Comparison of ENCODE assay signal across 9 cellular contexts in genomic region chr20:57620274-57620990, GRCh38. TPM values are rescaled to one million over a fixed set of nuclear protein-coding genes. Genes with fewer than 3 reads are reported as not detected.
A peak's percentile ranks its signal among the peaks of the same experiment; 100 is the strongest.
DNase-seq lines count a peak whose midpoint lies in the region; ATAC-seq and TF ChIP-seq lines count a peak whose summit lies in the region.
"Had no signal": no experiment of that assay in that cellular context is flagged by ENCODE, and none has a peak within 500 bp of the region (broad histone marks: within the 10 kb centered on the region; RNA-seq: fewer than 3 reads in every experiment).

Gene ZBP1 (minus strand): TSS chr20:57620426. CDS start chr20:57620295, 131 bp downstream.

- no peak within 1 kb of the TSS for H3K27ac ChIP-seq in thoracic aorta
- H3K27ac ChIP-seq in WERI-Rb-1: no peak within 1 kb of the TSS

- no peaks in the 10 kb centered on the region for H3K36me3 ChIP-seq in thoracic aorta
- H3K36me3 ChIP-seq in WERI-Rb-1: no peaks in the 10 kb centered on the region

- H3K27me3 ChIP-seq in thoracic aorta (replicated peaks; ENCODE audit: insufficient read depth) (no peaks in the 10 kb centered on the region), WERI-Rb-1 (ENCODE audit: insufficient read depth, low read depth, severe bottlenecking) (no peaks in the 10 kb centered on the region)

- TF ChIP-seq CTCF in thoracic aorta (IDR thresholded peaks at IDR 0.05): no peak
- TF ChIP-seq CTCF in WERI-Rb-1 (IDR thresholded peaks at IDR 0.05; ENCODE audit: low read depth, low read length): no peak

- peak in 2 of 3 experiments; percentile 16 to 48 for DNase-seq in NCI-H1417 (lab: John Stamatoyannopoulos, UW)
- DNase-seq in NCI-H1417 treated with DMSO at 0.1 percent for 48 hours (lab: John Stamatoyannopoulos, UW): no peak
- DNase-seq in OCI-M1 (lab: John Stamatoyannopoulos, UW): peak; percentile 14
- DNase-seq in effector CD4-positive, alpha-beta T cell: peak; percentile 23
- no peak for DNase-seq in thoracic aorta (ENCODE audit: low spot score)
- no peak for DNase-seq in WERI-Rb-1

- H3K4me3 ChIP-seq in thoracic aorta (peak within 1 kb of the TSS; percentile 51), WERI-Rb-1 (ENCODE audit: low read depth, low read length) (no peak within 1 kb of the TSS)
- H3K4me3 ChIP-seq: A549 had no signal

- ATAC-seq in HG02678 (IDR thresholded peaks at IDR 0.05; ENCODE audit: unreplicated experiment) (peak; percentile 68), thoracic aorta (ENCODE audit: insufficient number of reproducible peaks, low FRiP score, low read depth) (no peak), SK-N-SH treated with all-trans-retinoic acid at 6 μM for 48 hours (no peak)
- ATAC-seq: A549 had no signal

- no peaks in the 10 kb centered on the region for H3K9me3 ChIP-seq in thoracic aorta
- no peaks in the 10 kb centered on the region for H3K9me3 ChIP-seq in WERI-Rb-1 (ENCODE audit: severe bottlenecking)

- H3K4me1 ChIP-seq in thoracic aorta (ENCODE audit: control insufficient read depth in 1 of 2, low read depth in 2 of 2): no peaks in the 10 kb centered on the region

TF ChIP-seq in SK-N-SH treated with all-trans-retinoic acid at 6 μM for 48 hours, 23 proteins besides CTCF, POLR2A, EP300 and RAD21:
- TF ChIP-seq TSHZ2 (CRISPR knock-in tag; IDR thresholded peaks at IDR 0.05) (no peak), ARNTL (CRISPR knock-in tag; IDR thresholded peaks at IDR 0.05; ENCODE audit: borderline replicate concordance, low read depth) (no peak), BACH2 (CRISPR knock-in tag; IDR thresholded peaks at IDR 0.05; ENCODE audit: borderline replicate concordance) (no peak), RARB (CRISPR knock-in tag; IDR thresholded peaks at IDR 0.05) (no peak), POU6F1 (CRISPR knock-in tag; IDR thresholded peaks at IDR 0.05; ENCODE audit: borderline replicate concordance, low read depth) (no peak), PPARA (CRISPR knock-in tag; IDR thresholded peaks at IDR 0.05; ENCODE audit: borderline replicate concordance) (no peak), PATZ1 (CRISPR knock-in tag; IDR thresholded peaks at IDR 0.05; ENCODE audit: borderline replicate concordance) (no peak), CREB5 (CRISPR knock-in tag; IDR thresholded peaks at IDR 0.05; ENCODE audit: low read depth) (no peak), ZNF8 (CRISPR knock-in tag; IDR thresholded peaks at IDR 0.05) (no peak), CSDC2 (CRISPR knock-in tag; IDR thresholded peaks at IDR 0.05) (no peak), TOX (CRISPR knock-in tag; IDR thresholded peaks at IDR 0.05; ENCODE audit: borderline replicate concordance) (no peak), ZNF565 (CRISPR knock-in tag; conservative IDR thresholded peaks at IDR 0.05; ENCODE audit: low read depth) (no peak)
TF ChIP-seq in SK-N-SH treated with all-trans-retinoic acid at 6 μM for 48 hours: peak in this region for 0.

RNA-seq across cellular contexts. Expression of gene ZBP1, which starts in this region (rescaled TPM):
- 1 to 10 TPM; 4.1 to 6.1 TPM for total RNA-seq in thoracic aorta

Comparison
In these comparisons a context has a peak if more than half of its experiments do, and no peak if none do; other contexts are left out.
1. DNase-seq: peak in NCI-H1417 (2 of 3), OCI-M1 (single experiment) and effector CD4-positive, alpha-beta T cell (single experiment); none in NCI-H1417 treated with DMSO at 0.1 percent for 48 hours (single experiment), thoracic aorta (single experiment) and WERI-Rb-1 (single experiment).